Comparison of ENCODE assay signal across 2 cellular contexts in genomic region chr2:74223941-74224770, GRCh38.
TF ChIP-seq lines count a peak whose summit lies in the region.

No MANE protein-coding gene starts in this region.

TF ChIP-seq in HCT116, 20 proteins besides CTCF, POLR2A, EP300 and RAD21:
- TF ChIP-seq ZNF274 (IDR thresholded peaks at IDR 0.05; ENCODE audit: low read depth, low read length) (no peak), SRF (IDR thresholded peaks at IDR 0.05; ENCODE audit: low read depth) (no peak), POLR2AphosphoS5 (IDR thresholded peaks at IDR 0.05; ENCODE audit: low read depth, low read length) (peak; percentile 36), EZH2phosphoT487 (IDR thresholded peaks at IDR 0.05; ENCODE audit: borderline replicate concordance) (no peak), JUND (IDR thresholded peaks at IDR 0.05) (peak; percentile 5; the same call in 1 of the 2 replicates), TCF7L2 (IDR thresholded peaks at IDR 0.05; ENCODE audit: borderline replicate concordance, extremely low read depth, insufficient read depth, insufficient read length) (no peak), CBX3 (IDR thresholded peaks at IDR 0.05; ENCODE audit: low read depth) (no peak), EGR1 (IDR thresholded peaks at IDR 0.05; ENCODE audit: low read depth) (no peak), SIN3A (IDR thresholded peaks at IDR 0.05; ENCODE audit: low read depth) (no peak)

TF ChIP-seq in GM12878, 131 proteins besides CTCF, POLR2A, EP300 and RAD21:
- no peak for TF ChIP-seq RB1 (IDR thresholded peaks at IDR 0.05; ENCODE audit: borderline replicate concordance)
- no peak for TF ChIP-seq JUND (IDR thresholded peaks at IDR 0.05; ENCODE audit: low read depth, low read length)
- no peak for TF ChIP-seq RELA (IDR thresholded peaks at IDR 0.05; ENCODE audit: borderline replicate concordance, partially characterized antibody)
- no peak for TF ChIP-seq SMC3 (IDR thresholded peaks at IDR 0.05; ENCODE audit: borderline replicate concordance, low read length)
- TF ChIP-seq RCOR1 (conservative IDR thresholded peaks at IDR 0.05; ENCODE audit: low read depth, low read length), result no peak
- TF ChIP-seq BCLAF1 (IDR thresholded peaks at IDR 0.05), result no peak
- no peak for TF ChIP-seq SP1 (IDR thresholded peaks at IDR 0.05; ENCODE audit: low read depth, low read length)
- TF ChIP-seq WRNIP1 (IDR thresholded peaks at IDR 0.05; ENCODE audit: borderline replicate concordance, low read depth, low read length), result no peak
- TF ChIP-seq ASH2L (IDR thresholded peaks at IDR 0.05; ENCODE audit: borderline replicate concordance, low read depth), result no peak
- TF ChIP-seq NRF1 (conservative IDR thresholded peaks at IDR 0.05; ENCODE audit: low read depth, low read length), result no peak
- TF ChIP-seq NKRF (conservative IDR thresholded peaks at IDR 0.05), result no peak
- no peak for TF ChIP-seq SUZ12 (IDR thresholded peaks at IDR 0.05; ENCODE audit: unreplicated experiment)
